17 cellular contexts compared by ENCODE assay signal in genomic region chr2:98161202-98161601, GRCh38.
DNase-seq lines count a peak whose midpoint lies in the region; ATAC-seq and TF ChIP-seq lines count a peak whose summit lies in the region.
"Had no signal": no experiment of that assay in that cellular context is flagged by ENCODE, and none has a peak within 500 bp of the region (broad histone marks: within the 10 kb centered on the region; RNA-seq: fewer than 3 reads in every experiment).

No MANE protein-coding gene starts in this region.

- H3K4me3 Mint-ChIP-seq in activated CD4-positive, alpha-beta T cell treated with anti-CD3 and anti-CD28 coated beads, Interleukin-2, amount 10 ng/mL, durations not matched to agents 7 days and 5 days = no peak overlapping the region
- H3K4me3 Mint-ChIP-seq: CD4-positive, CD25-positive, alpha-beta regulatory T cell; IgD-negative memory B cell had no signal

- H3K9ac ChIP-seq in neuronal stem cell (ENCODE audit: low read depth, low read length, poor library complexity) = no peak overlapping the region

- no peak overlapping the region for H2BK12ac ChIP-seq in neuronal stem cell (ENCODE audit: low read length)

- H2AK5ac ChIP-seq in neuronal stem cell (ENCODE audit: low read depth, low read length) = no peak overlapping the region

- H3K36me3 Mint-ChIP-seq in activated CD4-positive, alpha-beta T cell treated with anti-CD3 and anti-CD28 coated beads, Interleukin-2, amount 10 ng/mL, durations not matched to agents 7 days and 5 days (ENCODE audit: low read depth) = no peaks in the 10 kb centered on the region
- H3K36me3 Mint-ChIP-seq: CD4-positive, CD25-positive, alpha-beta regulatory T cell had no signal

- H3K4me1 ChIP-seq in left ventricle myocardium inferior = peaks cover 79% of the 10 kb centered on the region
- H3K4me1 ChIP-seq in esophagus muscularis mucosa = peaks cover 54 to 64% (median 61%) of the 10 kb centered on the region in 4 donors
- peaks cover 0 to 2% of the 10 kb centered on the region in 2 donors for H3K4me1 ChIP-seq in neuronal stem cell (ENCODE audit: control insufficient read depth in 2 of 2, insufficient read depth in 1 of 2, low read depth in 1 of 2, low read length in 2 of 2)
- H3K4me1 ChIP-seq: Peyer's patch had no signal

- H4K8ac ChIP-seq in neuronal stem cell (ENCODE audit: low read depth, low read length) = no peak overlapping the region

- no peak overlapping the region for H2BK5ac ChIP-seq in neuronal stem cell (ENCODE audit: low read length)

- H3K4me3 ChIP-seq in left ventricle myocardium inferior (no peak overlapping the region), esophagus muscularis mucosa (no peak overlapping the region), neuronal stem cell (ENCODE audit: low read length in 2 of 2) (no peak overlapping the region)
- H3K4me3 ChIP-seq: Peyer's patch had no signal

- intact Hi-C loops in left ventricle myocardium inferior (cut with micrococcal nuclease) (no loop called here), Right ventricle myocardium superior (cut with DNase I) (no loop called here), esophagus muscularis mucosa (cut with DNase I) (no loop called here)

- H2BK15ac ChIP-seq in neuronal stem cell (ENCODE audit: low read length) = peak overlapping the region; percentile 9

- no peaks in the 10 kb centered on the region for H3K4me1 Mint-ChIP-seq in activated CD4-positive, alpha-beta T cell treated with anti-CD3 and anti-CD28 coated beads, Interleukin-2, amount 10 ng/mL, durations not matched to agents 7 days and 5 days
- H3K4me1 Mint-ChIP-seq: CD4-positive, CD25-positive, alpha-beta regulatory T cell; IgD-negative memory B cell had no signal

- H3K9me3 ChIP-seq in left ventricle myocardium inferior (replicated peaks) (no peaks in the 10 kb centered on the region), esophagus muscularis mucosa (no peaks in the 10 kb centered on the region), neuronal stem cell (replicated peaks in 1 of 2; ENCODE audit: control insufficient read depth in 2 of 2, insufficient read depth in 1 of 2, low read depth in 1 of 2, low read length in 2 of 2) (no peaks in the 10 kb centered on the region)
- H3K9me3 ChIP-seq: Peyer's patch had no signal

- CTCF ChIA-PET in activated CD4-positive, alpha-beta T cell treated with anti-CD3 and anti-CD28 coated beads, Interleukin-2, amount 10 ng/mL, durations not matched to agents 7 days and 5 days (lab: Charles Lee) = no interaction called here

- no peak overlapping the region for H3K4me2 ChIP-seq in neuronal stem cell (ENCODE audit: insufficient read depth, low read length, poor library complexity, severe bottlenecking)

- H3K27me3 ChIP-seq in left ventricle myocardium inferior (ENCODE audit: low read depth) (no peaks in the 10 kb centered on the region), esophagus muscularis mucosa (no peaks in the 10 kb centered on the region), neuronal stem cell (ENCODE audit: control insufficient read depth in 3 of 3, insufficient read depth in 3 of 3, low read depth in 1 of 3, low read length in 3 of 3) (no peaks in the 10 kb centered on the region)
- H3K27me3 ChIP-seq: Peyer's patch had no signal

- TF ChIP-seq CTCF in left ventricle myocardium inferior (IDR thresholded peaks at IDR 0.05; ENCODE audit: borderline replicate concordance) = no peak
- TF ChIP-seq CTCF in esophagus muscularis mucosa (IDR thresholded peaks at IDR 0.05) = no peak

- peak overlapping the region; percentile 94 for H3K27ac ChIP-seq in left ventricle myocardium inferior (replicated peaks)
- peak overlapping the region; percentile 80 to 90 (median 84) for H3K27ac ChIP-seq in esophagus muscularis mucosa (replicated peaks in 1 of 4)
- H3K27ac ChIP-seq in neuronal stem cell (replicated peaks; ENCODE audit: low read length) = no peak overlapping the region

- no peak overlapping the region for H3K23ac ChIP-seq in neuronal stem cell (ENCODE audit: low read depth, low read length, poor library complexity)

- WGBS in esophagus muscularis mucosa = 87% methylated on average over 4 of the region's 4 CpGs
- no CpG with 5 or more reads among the region's 4 CpGs for WGBS in neuronal stem cell (ENCODE audit: extremely low coverage in 2 of 2, insufficient read length in 2 of 2, insufficient replicate concordance in 1 of 2), 2 donors

- H3K36me3 ChIP-seq in left ventricle myocardium inferior = no peaks in the 10 kb centered on the region
- no peaks in the 10 kb centered on the region for H3K36me3 ChIP-seq in esophagus muscularis mucosa
- H3K36me3 ChIP-seq in neuronal stem cell (replicated peaks in 1 of 2; ENCODE audit: control insufficient read depth in 2 of 2, insufficient read depth in 2 of 2, low read length in 2 of 2) = no peaks in the 10 kb centered on the region
- H3K36me3 ChIP-seq: Peyer's patch had no signal

- no peak for TF ChIP-seq POLR2A in esophagus muscularis mucosa (IDR thresholded peaks at IDR 0.05; ENCODE audit: low read depth)

- H3K9me3 Mint-ChIP-seq in activated CD4-positive, alpha-beta T cell treated with anti-CD3 and anti-CD28 coated beads, Interleukin-2, amount 10 ng/mL, durations not matched to agents 7 days and 5 days = no peaks in the 10 kb centered on the region
- H3K9me3 Mint-ChIP-seq: IgD-negative memory B cell had no signal

- H2AFZ ChIP-seq in neuronal stem cell (ENCODE audit: low read length) = no peak overlapping the region

- DNase-seq in left ventricle myocardium inferior (no peak), Right ventricle myocardium superior (no peak), esophagus muscularis mucosa (ENCODE audit: extremely low spot score) (no peak), neuronal stem cell (ENCODE audit: low spot score) (no peak), NCI-H345 treated with DMSO at 0.1 percent for 48 hours (lab: John Stamatoyannopoulos, UW; ENCODE audit: unreplicated experiment) (no peak), amniotic stem cell (lab: John Stamatoyannopoulos, UW) (no peak)
- DNase-seq in activated CD4-positive, alpha-beta T cell treated with anti-CD3 and anti-CD28 coated beads, Interleukin-2, amount 10 ng/mL, durations not matched to agents 7 days and 5 days = no peak
- DNase-seq: CD4-positive, CD25-positive, alpha-beta regulatory T cell; DND-41; GDM1; MV-4-11; NCI-H1436; NCI-H2029 treated with DMSO at 0.1 percent for 48 hours; NCI-H510A treated with DMSO at 0.1 percent for 48 hours; Peyer's patch had no signal

- H3K27ac Mint-ChIP-seq in activated CD4-positive, alpha-beta T cell treated with anti-CD3 and anti-CD28 coated beads, Interleukin-2, amount 10 ng/mL, durations not matched to agents 7 days and 5 days = no peak overlapping the region
- H3K27ac Mint-ChIP-seq: CD4-positive, CD25-positive, alpha-beta regulatory T cell; IgD-negative memory B cell had no signal

- H3K4ac ChIP-seq in neuronal stem cell (ENCODE audit: low read length) = no peak overlapping the region

- no peaks in the 10 kb centered on the region for H3K79me1 ChIP-seq in neuronal stem cell (ENCODE audit: low read depth, low read length)

- H4K91ac ChIP-seq in neuronal stem cell (ENCODE audit: low read depth, low read length, poor library complexity) = no peak overlapping the region

- POLR2A ChIA-PET in activated CD4-positive, alpha-beta T cell treated with anti-CD3 and anti-CD28 coated beads, Interleukin-2, amount 10 ng/mL, durations not matched to agents 7 days and 5 days (lab: Charles Lee) = no interaction called here

- no peak overlapping the region for H3K14ac ChIP-seq in neuronal stem cell (ENCODE audit: low read length)

- H3K18ac ChIP-seq in neuronal stem cell (ENCODE audit: low read length) = no peak overlapping the region

- no peak overlapping the region for H2BK120ac ChIP-seq in neuronal stem cell (ENCODE audit: low read depth, low read length)

- no peak for TF ChIP-seq EP300 in esophagus muscularis mucosa (IDR thresholded peaks at IDR 0.05)

- H3K27me3 Mint-ChIP-seq in activated CD4-positive, alpha-beta T cell treated with anti-CD3 and anti-CD28 coated beads, Interleukin-2, amount 10 ng/mL, durations not matched to agents 7 days and 5 days = peaks cover 5% of the 10 kb centered on the region

- no peak for ATAC-seq in Right ventricle myocardium superior (ENCODE audit: poor library complexity)
- ATAC-seq: HCT116 had no signal
